In the genomic region with DNA sequence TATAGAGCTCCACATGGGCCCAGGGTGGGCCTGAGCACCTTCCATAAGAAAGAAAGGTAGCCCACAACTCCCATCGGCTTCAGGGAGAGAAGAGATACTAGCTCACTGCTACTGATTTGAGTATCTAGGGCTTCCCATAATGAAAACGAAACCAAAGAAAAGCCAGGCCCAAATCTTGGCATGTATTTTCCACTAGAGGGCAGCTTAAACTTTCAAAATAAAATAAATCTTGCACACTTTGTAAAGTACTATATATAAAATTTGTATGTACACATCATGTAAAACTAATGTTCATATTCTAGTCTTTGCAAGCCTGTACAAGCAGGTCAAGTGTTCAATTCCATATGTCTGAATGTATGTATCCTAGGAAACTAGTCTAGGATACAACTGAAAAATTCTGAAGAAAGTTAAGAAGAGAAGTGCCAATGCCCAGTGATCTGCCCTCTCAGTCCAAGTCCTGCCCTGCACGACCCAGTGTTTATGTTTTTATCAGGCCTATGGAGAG, we compare ENCODE assay signal across 9 cellular contexts.
DNase-seq lines count a peak whose midpoint lies in the region; ATAC-seq, FAIRE-seq and TF ChIP-seq lines count a peak whose summit lies in the region.
"Had no signal": no experiment of that assay in that cellular context is flagged by ENCODE, and none has a peak within 500 bp of the region (broad histone marks: within the 10 kb centered on the region; RNA-seq: fewer than 3 reads in every experiment).

No MANE protein-coding gene starts in this region.

- H3K4me1 Mint-ChIP-seq in neural crest cell, result peaks cover 12% of the 10 kb centered on the region

- no peaks in the 10 kb centered on the region for H3K36me3 Mint-ChIP-seq in neural crest cell (ENCODE audit: low read depth)
- H3K36me3 Mint-ChIP-seq: T-cell had no signal

- DNase-seq in D721Med (ENCODE audit: insufficient read length, low spot score), result no peak
- DNase-seq in SK-MEL-5 (ENCODE audit: low read depth, low spot score), result peak; percentile 65
- peak; percentile 57 for DNase-seq in fibroblast of mammary gland (ENCODE audit: low read depth)
- DNase-seq in neural crest cell (ENCODE audit: low read depth, low spot score), result no peak
- no peak for DNase-seq in cerebellar nuclear complex (lab: John Stamatoyannopoulos, UW)
- no peak for DNase-seq in NCI-H2081 treated with DMSO at 0.1 percent for 48 hours (lab: John Stamatoyannopoulos, UW)
- DNase-seq: T-cell had no signal

- no peak for FAIRE-seq in D721Med (lab: Jason Lieb, UNC)

- peaks cover 5% of the 10 kb centered on the region for H3K9me3 Mint-ChIP-seq in neural crest cell
- H3K9me3 Mint-ChIP-seq: T-cell had no signal

- H3K4me3 ChIP-seq in fibroblast of mammary gland (ENCODE audit: control insufficient read depth, low read depth, low read length), result no peak overlapping the region

- ATAC-seq in HG02981 (IDR thresholded peaks at IDR 0.05; ENCODE audit: unreplicated experiment) (peak; percentile 57), HG02623 (IDR thresholded peaks at IDR 0.05; ENCODE audit: unreplicated experiment) (no peak)

- in situ Hi-C loops in SK-MEL-5 (cut with HindIII; ENCODE audit: low pct_unique_long_range_greater_than_20kb, low sequenced_read_pairs), result no loop called here

- H3K27ac Mint-ChIP-seq in neural crest cell (ENCODE audit: unreplicated experiment), result peak overlapping the region; percentile 45

- H3K27me3 Mint-ChIP-seq in neural crest cell (ENCODE audit: low read depth), result no peaks in the 10 kb centered on the region

- H3K4me3 Mint-ChIP-seq in neural crest cell, result no peak overlapping the region

- TF ChIP-seq CTCF in D721Med (IDR thresholded peaks at IDR 0.05; ENCODE audit: insufficient read depth, missing control alignments), result peak; percentile 47
- TF ChIP-seq CTCF in fibroblast of mammary gland (conservative IDR thresholded peaks at IDR 0.05; ENCODE audit: control insufficient read depth, insufficient read depth, low read depth, low read length), result peak; percentile 66
- TF ChIP-seq CTCF in neural crest cell (conservative IDR thresholded peaks at IDR 0.05), result peak; percentile 82

Comparison
In these comparisons a context has a peak if more than half of its experiments do, and no peak if none do; other contexts are left out.
1. DNase-seq: peak in SK-MEL-5 (single experiment) and fibroblast of mammary gland (single experiment); none in D721Med (single experiment), neural crest cell (single experiment), cerebellar nuclear complex (0 of 2) and NCI-H2081 treated with DMSO at 0.1 percent for 48 hours (single experiment).
2. Peak in every context shown above with its lines, with median percentiles within 50 percentile points of each other: CTCF ChIP-seq.